ENCODE assay signal across 21 cellular contexts in genomic region chr4:89039735-89040338, GRCh38.
"Had no signal": no experiment of that assay in that cellular context is flagged by ENCODE, and none has a peak within 500 bp of the region (broad histone marks: within the 10 kb centered on the region; RNA-seq: fewer than 3 reads in every experiment).

No MANE protein-coding gene starts in this region.

- H3K4me1 ChIP-seq: gastrocnemius medialis, sigmoid colon, transverse colon had no signal

- ATAC-seq: gastrocnemius medialis; left ventricle myocardium superior; natural killer cell treated with Interleukin-12 subunit alpha and Interleukin-12 subunit beta and Interleukin-15 and Interleukin-18, amount 100 ng/mL, for 72 hours; stimulated activated memory B cell treated with anti-CD40 and anti-IgM and Interleukin-4, amounts not matched to agents 10 μg/mL and 1 μg/mL and 100 μg/mL, for 72 hours had no signal

- DNase-seq: activated CD4-positive, alpha-beta T cell treated with anti-CD3 and anti-CD28 coated beads, Interleukin-2, amount 10 ng/mL, durations not matched to agents 7 days and 5 days; activated CD4-positive, CD25-positive, alpha-beta regulatory T cell treated with anti-CD3 and anti-CD28 coated beads, Interleukin-2, amount 50 U/mL, for 72 hours; activated naive CD4-positive, alpha-beta T cell treated with Interleukin-2 at 50 U/mL for 16 hours; activated naive CD8-positive, alpha-beta T cell treated with anti-CD3 and anti-CD28 coated beads for 36 hours; activated T-cell treated with anti-CD3 and anti-CD28 coated beads, Interleukin-2, amount 50 U/mL, for 1 hour; amniotic stem cell; cortex of kidney; effector CD8-positive, alpha-beta T cell; gastrocnemius medialis; left ventricle myocardium superior; retina; sigmoid colon; stimulated activated CD4-positive, alpha-beta T cell treated with anti-CD3 and anti-CD28 coated beads, Interleukin-15, amount 100 ng/mL, for 24 hours; transverse colon had no signal

- H3K4me2 ChIP-seq: smooth muscle cell had no signal

- H3K9me3 ChIP-seq: gastrocnemius medialis, sigmoid colon had no signal

- FAIRE-seq: bronchial epithelial cell, islet of Langerhans, urothelium cell line had no signal

- H3K36me3 ChIP-seq: gastrocnemius medialis, sigmoid colon, transverse colon had no signal

- H3K27me3 ChIP-seq: gastrocnemius medialis, sigmoid colon, transverse colon had no signal

- H3K27ac ChIP-seq: gastrocnemius medialis, sigmoid colon, transverse colon, VCaP had no signal

- H3K4me3 ChIP-seq: gastrocnemius medialis, sigmoid colon, smooth muscle cell, transverse colon had no signal
